ENCODE assay signal across 23 cellular contexts in the genomic region with DNA sequence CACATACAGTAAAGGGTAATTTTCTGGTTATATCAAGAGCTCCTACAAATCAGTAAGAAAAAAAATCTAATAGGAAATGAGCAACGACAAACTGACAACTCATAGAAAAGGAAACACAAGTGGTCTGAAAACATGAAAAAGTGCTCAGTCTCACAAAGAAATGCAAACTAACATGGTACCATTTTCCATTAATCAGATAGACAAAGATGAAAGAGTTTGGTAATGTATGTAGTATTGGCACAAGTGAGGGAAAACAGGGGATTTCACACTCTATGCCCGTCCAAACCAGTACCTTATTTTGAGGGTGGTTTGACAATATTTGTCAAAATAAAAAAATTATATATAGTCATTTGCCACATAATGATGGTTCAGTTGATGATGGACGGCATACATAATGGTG. TPM values are rescaled to one million over a fixed set of nuclear protein-coding genes. Genes with fewer than 3 reads are reported as not detected.
DNase-seq lines count a peak whose midpoint lies in the region; ATAC-seq lines count a peak whose summit lies in the region.
"Had no signal": no experiment of that assay in that cellular context is flagged by ENCODE, and none has a peak within 500 bp of the region (broad histone marks: within the 10 kb centered on the region; RNA-seq: fewer than 3 reads in every experiment).

No MANE protein-coding gene starts in this region.

- H3K36me3 Mint-ChIP-seq in activated CD4-positive, alpha-beta T cell treated with anti-CD3 and anti-CD28 coated beads for 36 hours (ENCODE audit: low read depth): peaks cover 19% of the 10 kb centered on the region
- peaks cover 6 to 10% of the 10 kb centered on the region in 2 donors for H3K36me3 Mint-ChIP-seq in activated naive CD4-positive, alpha-beta T cell treated with anti-CD3 and anti-CD28 coated beads, Interleukin-2, amount 50 U/mL, for 72 hours
- H3K36me3 Mint-ChIP-seq in activated naive CD8-positive, alpha-beta T cell: peaks cover 6% of the 10 kb centered on the region
- H3K36me3 Mint-ChIP-seq in stimulated activated naive CD8-positive, alpha-beta T cell treated with anti-CD3 and anti-CD28 coated beads, Interleukin-15, Interleukin-2, amounts not matched to agents 100 ng/mL and 50 ng/mL, for 24 hours (ENCODE audit: low read depth): peaks cover 16% of the 10 kb centered on the region

- H3K9me2 ChIP-seq in GM23248 (ENCODE audit: insufficient read depth): no peaks in the 10 kb centered on the region

- intact Hi-C loops in activated CD4-positive, alpha-beta T cell treated with anti-CD3 and anti-CD28 coated beads for 36 hours (cut with DNase I, micrococcal nuclease): loop anchor here in 1 of 2 experiments (5.0 kb wide), 1 partner anchor 65 kb away; no protein-coding TSS in a partner anchor

- no peaks in the 10 kb centered on the region for H3K36me3 ChIP-seq in GM23248 (ENCODE audit: low read depth)
- H3K36me3 ChIP-seq: MG63 had no signal

- ATAC-seq in activated CD4-positive, alpha-beta T cell treated with anti-CD3 and anti-CD28 coated beads for 36 hours: peak; percentile 42
- peak; percentile 59 to 74 for ATAC-seq in activated naive CD4-positive, alpha-beta T cell treated with anti-CD3 and anti-CD28 coated beads, Interleukin-2, amount 50 U/mL, for 72 hours
- ATAC-seq in HG03095 (IDR thresholded peaks at IDR 0.05; ENCODE audit: unreplicated experiment): no peak
- ATAC-seq: PC-3 had no signal

- peaks cover 100% of the 10 kb centered on the region for H3K79me2 ChIP-seq in GM23248 (ENCODE audit: insufficient read depth)

- H3K4me1 Mint-ChIP-seq in activated CD4-positive, alpha-beta T cell treated with anti-CD3 and anti-CD28 coated beads for 36 hours: peaks cover 34% of the 10 kb centered on the region
- H3K4me1 Mint-ChIP-seq in activated naive CD8-positive, alpha-beta T cell (ENCODE audit: low read depth): peaks cover 33% of the 10 kb centered on the region
- peaks cover 38% of the 10 kb centered on the region for H3K4me1 Mint-ChIP-seq in stimulated activated naive CD8-positive, alpha-beta T cell treated with anti-CD3 and anti-CD28 coated beads, Interleukin-15, Interleukin-2, amounts not matched to agents 100 ng/mL and 50 ng/mL, for 24 hours (ENCODE audit: low read depth)

- CTCF ChIA-PET in activated CD4-positive, alpha-beta T cell treated with anti-CD3 and anti-CD28 coated beads for 36 hours (lab: Charles Lee): interaction anchor here (1.0 kb wide), 1 partner anchor 12 kb away, joined by 3 read pairs; no protein-coding TSS in a partner anchor

- no peaks in the 10 kb centered on the region for H3F3A ChIP-seq in GM23248 (ENCODE audit: insufficient read depth)

- no peak overlapping the region for H3K4me3 ChIP-seq in GM23248
- H3K4me3 ChIP-seq: MG63 had no signal

- H3K27ac Mint-ChIP-seq in activated CD4-positive, alpha-beta T cell treated with anti-CD3 and anti-CD28 coated beads for 36 hours: peak overlapping the region; percentile 81
- H3K27ac Mint-ChIP-seq in activated naive CD4-positive, alpha-beta T cell treated with anti-CD3 and anti-CD28 coated beads, Interleukin-2, amount 50 U/mL, for 72 hours: peak overlapping the region; percentile 45 to 86
- peak overlapping the region; percentile 81 for H3K27ac Mint-ChIP-seq in activated naive CD8-positive, alpha-beta T cell
- peak overlapping the region; percentile 90 for H3K27ac Mint-ChIP-seq in stimulated activated naive CD8-positive, alpha-beta T cell treated with anti-CD3 and anti-CD28 coated beads, Interleukin-15, Interleukin-2, amounts not matched to agents 100 ng/mL and 50 ng/mL, for 24 hours
- H3K27ac Mint-ChIP-seq: B cell, IgD-negative memory B cell had no signal

- H3K9ac ChIP-seq in GM23248: no peak overlapping the region

- H3K9me3 Mint-ChIP-seq in activated CD4-positive, alpha-beta T cell treated with anti-CD3 and anti-CD28 coated beads for 36 hours (ENCODE audit: low read depth): no peaks in the 10 kb centered on the region
- no peaks in the 10 kb centered on the region for H3K9me3 Mint-ChIP-seq in activated naive CD4-positive, alpha-beta T cell treated with anti-CD3 and anti-CD28 coated beads, Interleukin-2, amount 50 U/mL, for 72 hours
- H3K9me3 Mint-ChIP-seq in activated naive CD8-positive, alpha-beta T cell (ENCODE audit: low read depth): no peaks in the 10 kb centered on the region
- H3K9me3 Mint-ChIP-seq in stimulated activated naive CD8-positive, alpha-beta T cell treated with anti-CD3 and anti-CD28 coated beads, Interleukin-15, Interleukin-2, amounts not matched to agents 100 ng/mL and 50 ng/mL, for 24 hours: no peaks in the 10 kb centered on the region
- H3K9me3 Mint-ChIP-seq: IgD-negative memory B cell had no signal

- 69 to 71% methylated on average over 3 of the region's 3 CpGs for WGBS in GM23248 (ENCODE audit: low coverage in 1 of 2, low lambda C conversion rate in 2 of 2, missing lambda C conversion rate in 2 of 2), 2 experiments

- no peaks in the 10 kb centered on the region for H3K4me1 ChIP-seq in GM23248 (ENCODE audit: insufficient read depth)

- H2AFZ ChIP-seq in GM23248: no peak overlapping the region

- in situ Hi-C loops in GM23248 (cut with MboI): no loop called here

- POLR2A ChIA-PET in activated CD4-positive, alpha-beta T cell treated with anti-CD3 and anti-CD28 coated beads for 36 hours (lab: Charles Lee): interaction anchor here (0.6 kb wide), 2 partner anchors 83 to 519 kb away, joined by 3 to 4 read pairs; no protein-coding TSS in a partner anchor

- no peak overlapping the region for H3K4me3 Mint-ChIP-seq in activated CD4-positive, alpha-beta T cell treated with anti-CD3 and anti-CD28 coated beads for 36 hours
- peak overlapping the region; percentile 33 for H3K4me3 Mint-ChIP-seq in activated naive CD8-positive, alpha-beta T cell
- peak overlapping the region; percentile 41 for H3K4me3 Mint-ChIP-seq in stimulated activated naive CD8-positive, alpha-beta T cell treated with anti-CD3 and anti-CD28 coated beads, Interleukin-15, Interleukin-2, amounts not matched to agents 100 ng/mL and 50 ng/mL, for 24 hours
- H3K4me3 Mint-ChIP-seq: B cell, IgD-negative memory B cell had no signal

- no peak for DNase-seq in activated CD4-positive, alpha-beta T cell treated with anti-CD3 and anti-CD28 coated beads for 36 hours
- no peak for DNase-seq in activated CD4-positive, alpha-beta T cell treated with anti-CD3 and anti-CD28 coated beads, Interleukin-2, amount 50 U/mL, for 1 hour
- no peak for DNase-seq in activated naive CD4-positive, alpha-beta T cell treated with anti-CD3 and anti-CD28 coated beads, Interleukin-2, amount 50 U/mL, for 72 hours (ENCODE audit: low spot score in 2 of 2)
- DNase-seq in activated naive CD4-positive, alpha-beta T cell treated with Interleukin-2 at 50 U/mL for 16 hours: no peak
- DNase-seq in GM23248: no peak
- DNase-seq: COR-L47, DMS153, GF-D8, HCEC 1CT, Karpas-422, MG63, NCI-H1048, NCI-H1436, NCI-H1930, NCI-H226, NCI-H524 treated with DMSO at 0.1 percent for 48 hours, PC-3, RPMI8226 had no signal

- H3K27me3 ChIP-seq in GM23248 (replicated peaks; ENCODE audit: insufficient read depth): no peaks in the 10 kb centered on the region
- H3K27me3 ChIP-seq: MG63 had no signal

- no peak overlapping the region for H3K4me2 ChIP-seq in GM23248 (ENCODE audit: unreplicated experiment)

- H3K27me3 Mint-ChIP-seq in activated CD4-positive, alpha-beta T cell treated with anti-CD3 and anti-CD28 coated beads for 36 hours: no peaks in the 10 kb centered on the region
- H3K27me3 Mint-ChIP-seq in activated naive CD8-positive, alpha-beta T cell: no peaks in the 10 kb centered on the region
- no peaks in the 10 kb centered on the region for H3K27me3 Mint-ChIP-seq in stimulated activated naive CD8-positive, alpha-beta T cell treated with anti-CD3 and anti-CD28 coated beads, Interleukin-15, Interleukin-2, amounts not matched to agents 100 ng/mL and 50 ng/mL, for 24 hours
- H3K27me3 Mint-ChIP-seq: B cell, IgD-negative memory B cell had no signal

- H3K9me3 ChIP-seq in GM23248 (ENCODE audit: low read depth): no peaks in the 10 kb centered on the region
- H3K9me3 ChIP-seq: MG63 had no signal

- peaks cover 26% of the 10 kb centered on the region for H4K20me1 ChIP-seq in GM23248 (ENCODE audit: insufficient read depth)

- H3K27ac ChIP-seq in GM23248: no peak overlapping the region

RNA-seq across cellular contexts. Expression of a gene that starts 13.2 kb away (rescaled TPM):
- total RNA-seq in activated CD4-positive, alpha-beta T cell treated with anti-CD3 and anti-CD28 coated beads for 36 hours: 100 to 1,000 TPM; 129 to 134 TPM
- 100 to 1,000 TPM; 105 to 118 TPM for total RNA-seq in activated naive CD4-positive, alpha-beta T cell treated with anti-CD3 and anti-CD28 coated beads, Interleukin-2, amount 50 U/mL, for 72 hours
- 71.5 and 89.5 TPM in 2 replicates for total RNA-seq in GM23248 (2014; rRNA removed; shearing (Covaris generic))
- 78.0 and 82.3 TPM in 2 replicates for polyA plus RNA-seq in GM23248 (2016; fragmentation: Nextera tagmentation; extraction: Ambion mirVana)

RNA-seq across cellular contexts. Expression of a gene that starts 22.6 kb away (rescaled TPM):
- 1,000 to 10,000 TPM; 2,097 to 2,202 TPM for total RNA-seq in activated CD4-positive, alpha-beta T cell treated with anti-CD3 and anti-CD28 coated beads for 36 hours
- total RNA-seq in activated naive CD4-positive, alpha-beta T cell treated with anti-CD3 and anti-CD28 coated beads, Interleukin-2, amount 50 U/mL, for 72 hours: 1,000 to 10,000 TPM; 1,565 to 2,604 TPM
- 1,076 and 1,254 TPM in 2 replicates for total RNA-seq in GM23248 (2014; rRNA removed; shearing (Covaris generic))
- polyA plus RNA-seq in GM23248 (2016; fragmentation: Nextera tagmentation; extraction: Ambion mirVana): 372 and 391 TPM in 2 replicates

RNA-seq across cellular contexts. Expression of a gene that starts 49.7 kb away (rescaled TPM):
- 10 to 100 TPM; 22.2 to 23.8 TPM for total RNA-seq in activated CD4-positive, alpha-beta T cell treated with anti-CD3 and anti-CD28 coated beads for 36 hours
- total RNA-seq in activated naive CD4-positive, alpha-beta T cell treated with anti-CD3 and anti-CD28 coated beads, Interleukin-2, amount 50 U/mL, for 72 hours: 10 to 100 TPM; 26.7 to 31.0 TPM
- 7.5 and 13.9 TPM in 2 replicates for total RNA-seq in GM23248 (2014; rRNA removed; shearing (Covaris generic))
- polyA plus RNA-seq in GM23248 (2016; fragmentation: Nextera tagmentation; extraction: Ambion mirVana): 7.6 and 8.9 TPM in 2 replicates
